Comparison of ENCODE assay signal across 8 cellular contexts in the genomic region with DNA sequence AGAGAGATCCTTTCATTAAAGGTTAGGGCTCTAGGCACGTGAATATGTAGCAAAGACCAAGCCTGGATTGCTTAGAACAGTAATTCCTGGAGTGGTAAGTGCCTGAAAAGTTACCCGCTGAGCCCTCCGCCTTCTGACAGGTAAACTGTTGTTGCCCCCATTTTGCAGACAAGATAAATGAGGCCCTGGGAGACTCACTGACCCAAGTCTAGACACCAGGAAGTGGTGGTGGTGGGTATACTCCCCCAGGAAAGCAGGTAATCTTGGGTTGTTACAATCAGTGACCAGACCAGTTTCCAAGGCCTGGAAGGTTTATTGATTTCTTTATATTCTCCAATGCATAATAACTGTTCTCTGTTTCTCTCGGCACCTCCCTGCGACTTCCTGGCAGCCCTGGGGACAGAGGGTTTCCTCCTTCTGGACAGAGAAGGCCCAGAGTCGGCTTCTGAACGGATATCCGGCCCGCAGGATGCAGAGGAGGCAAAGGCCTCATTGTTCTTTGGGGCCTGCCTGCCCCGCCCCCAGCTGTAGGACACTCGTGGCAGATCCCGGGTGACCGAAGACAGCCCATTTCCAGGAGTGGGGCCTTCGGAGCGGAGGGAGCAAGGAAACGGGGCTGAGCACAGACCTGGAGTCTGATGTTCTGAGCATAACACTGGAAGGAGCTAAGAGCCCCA. TPM values are rescaled to one million over a fixed set of nuclear protein-coding genes. Genes with fewer than 3 reads are reported as not detected.
DNase-seq lines count a peak whose midpoint lies in the region; ATAC-seq and TF ChIP-seq lines count a peak whose summit lies in the region.

No MANE protein-coding gene starts in this region.

- intact Hi-C loops in CD8-positive, alpha-beta T cell (cut with DNase I, micrococcal nuclease) = loop anchor here (1.0 to 10.0 kb wide), 13 partner anchors 27 to 666 kb away; a partner anchor contains a TSS

- peak overlapping the region; percentile 84 for H2AFZ ChIP-seq in MM.1S (ENCODE audit: low read length)

- no peaks in the 10 kb centered on the region for H3K9me3 ChIP-seq in CD8-positive, alpha-beta T cell (ENCODE audit: low read length)
- H3K9me3 ChIP-seq in MM.1S (replicated peaks; ENCODE audit: insufficient read depth, low read length) (no peaks in the 10 kb centered on the region), upper lobe of left lung (no peaks in the 10 kb centered on the region)

- H3K27ac ChIP-seq in CD8-positive, alpha-beta T cell (ENCODE audit: low read depth, low read length) = peak overlapping the region; percentile 57
- H3K27ac ChIP-seq in MM.1S (ENCODE audit: low read length) (peak overlapping the region; percentile 19; the same call in 1 of the 2 replicates), upper lobe of left lung (peak overlapping the region; percentile 95 to 99 (median 96))

- H3K27me3 ChIP-seq in CD8-positive, alpha-beta T cell (ENCODE audit: insufficient read depth, low read length) = no peaks in the 10 kb centered on the region
- no peaks in the 10 kb centered on the region for H3K27me3 ChIP-seq in MM.1S (replicated peaks; ENCODE audit: insufficient read depth, low read length)
- H3K27me3 ChIP-seq in upper lobe of left lung = no peaks in the 10 kb centered on the region

- peaks cover 32% of the 10 kb centered on the region for H3K4me1 Mint-ChIP-seq in CD8-positive, alpha-beta T cell (ENCODE audit: low read depth)
- peaks cover 37% of the 10 kb centered on the region for H3K4me1 Mint-ChIP-seq in activated T-cell treated with anti-CD3 and anti-CD28 coated beads, Interleukin-2, amount 50 U/mL, for 24 hours (ENCODE audit: low read depth)
- peaks cover 41% of the 10 kb centered on the region for H3K4me1 Mint-ChIP-seq in nephron

- peak in 6 of 7 experiments; percentile 24 to 60 (median 40) for DNase-seq in CD8-positive, alpha-beta T cell
- DNase-seq in MM.1S = peak; percentile 39
- peak; percentile 68 for DNase-seq in activated T-cell treated with anti-CD3 and anti-CD28 coated beads, Interleukin-2, amount 50 U/mL, for 24 hours
- no peak for DNase-seq in fibroblast of mammary gland (ENCODE audit: low read depth)
- peak in 1 of 2 donors; percentile 75 for DNase-seq in upper lobe of left lung

- H3K27me3 Mint-ChIP-seq in CD8-positive, alpha-beta T cell (ENCODE audit: low read depth) = no peaks in the 10 kb centered on the region
- no peaks in the 10 kb centered on the region for H3K27me3 Mint-ChIP-seq in activated T-cell treated with anti-CD3 and anti-CD28 coated beads, Interleukin-2, amount 50 U/mL, for 24 hours
- H3K27me3 Mint-ChIP-seq in nephron (ENCODE audit: low read depth) = peaks cover 18% of the 10 kb centered on the region

- CTCF ChIA-PET in CD8-positive, alpha-beta T cell (lab: Charles Lee) = interaction anchor here (0.6 to 4.8 kb wide), 38 partner anchors 8 to 388 kb away, joined by 3 to 86 read pairs (median 5); a partner anchor contains a TSS

- no peak for ATAC-seq in CD8-positive, alpha-beta T cell
- ATAC-seq in GM21447 (IDR thresholded peaks at IDR 0.05; ENCODE audit: unreplicated experiment) = peak; percentile 34
- peak; percentile 24 to 52 for ATAC-seq in upper lobe of left lung (ENCODE audit: low FRiP score in 2 of 2)
- no peak for ATAC-seq in HG02973 (IDR thresholded peaks at IDR 0.05; ENCODE audit: unreplicated experiment)

- H3K36me3 ChIP-seq in CD8-positive, alpha-beta T cell (ENCODE audit: insufficient read depth, low read length) = no peaks in the 10 kb centered on the region
- no peaks in the 10 kb centered on the region for H3K36me3 ChIP-seq in MM.1S (replicated peaks; ENCODE audit: insufficient read depth, low read length)
- H3K36me3 ChIP-seq in upper lobe of left lung = no peaks in the 10 kb centered on the region

- H3K4me3 ChIP-seq in CD8-positive, alpha-beta T cell (ENCODE audit: low read depth, low read length) = peak overlapping the region; percentile 50
- peak overlapping the region; percentile 65 for H3K4me3 ChIP-seq in MM.1S (ENCODE audit: low read length)
- peak overlapping the region; percentile 45 for H3K4me3 ChIP-seq in fibroblast of mammary gland (ENCODE audit: control insufficient read depth, low read depth, low read length)
- peak overlapping the region in 3 of 4 donors; percentile 83 to 98 (median 90) for H3K4me3 ChIP-seq in upper lobe of left lung

- POLR2A ChIA-PET in CD8-positive, alpha-beta T cell (lab: Charles Lee) = interaction anchor here (1.1 to 3.4 kb wide), 11 partner anchors 16 to 666 kb away, joined by 3 to 20 read pairs (median 5); a partner anchor contains a TSS

- TF ChIP-seq EP300 in upper lobe of left lung (IDR thresholded peaks at IDR 0.05) = peak in 3 of 4 donors; percentile 49 to 93 (median 79)

- H4K20me1 ChIP-seq in MM.1S (ENCODE audit: insufficient read depth, low read length) = no peaks in the 10 kb centered on the region

- TF ChIP-seq CTCF in CD8-positive, alpha-beta T cell (IDR thresholded peaks at IDR 0.05) = no peak
- TF ChIP-seq CTCF in MM.1S (IDR thresholded peaks at IDR 0.05; ENCODE audit: low read length) (no peak), fibroblast of mammary gland (conservative IDR thresholded peaks at IDR 0.05; ENCODE audit: control insufficient read depth, insufficient read depth, low read depth, low read length) (no peak), nephron (IDR thresholded peaks at IDR 0.05; ENCODE audit: unreplicated experiment in 3 of 3) (no peak), upper lobe of left lung (IDR thresholded peaks at IDR 0.05) (no peak)

- H3K4me3 Mint-ChIP-seq in CD8-positive, alpha-beta T cell = peak overlapping the region; percentile 88
- H3K4me3 Mint-ChIP-seq in activated T-cell treated with anti-CD3 and anti-CD28 coated beads, Interleukin-2, amount 50 U/mL, for 24 hours = peak overlapping the region; percentile 78
- H3K4me3 Mint-ChIP-seq in nephron = peak overlapping the region; percentile 91 to 95 (median 92)

- WGBS in upper lobe of left lung, 2 donors = 18 to 22% methylated on average over 16 of the region's 16 CpGs

- peak overlapping the region; percentile 95 for H3K27ac Mint-ChIP-seq in CD8-positive, alpha-beta T cell
- H3K27ac Mint-ChIP-seq in activated T-cell treated with anti-CD3 and anti-CD28 coated beads, Interleukin-2, amount 50 U/mL, for 24 hours = peak overlapping the region; percentile 94
- H3K27ac Mint-ChIP-seq in nephron = peak overlapping the region; percentile 93 to 94 (median 94)

- peak overlapping the region; percentile 35; the same call in 1 of the 2 replicates for H3K9ac ChIP-seq in MM.1S (ENCODE audit: low read length)

- peaks cover 26% of the 10 kb centered on the region for H3K4me1 ChIP-seq in CD8-positive, alpha-beta T cell (ENCODE audit: insufficient read depth, low read length)
- H3K4me1 ChIP-seq in MM.1S (ENCODE audit: low read length) (peaks cover 23% of the 10 kb centered on the region), upper lobe of left lung (peaks cover 17 to 36% (median 26%) of the 10 kb centered on the region in 4 donors)

- H3K9me3 Mint-ChIP-seq in CD8-positive, alpha-beta T cell = no peaks in the 10 kb centered on the region
- H3K9me3 Mint-ChIP-seq in activated T-cell treated with anti-CD3 and anti-CD28 coated beads, Interleukin-2, amount 50 U/mL, for 24 hours = no peaks in the 10 kb centered on the region
- no peaks in the 10 kb centered on the region for H3K9me3 Mint-ChIP-seq in nephron

- H3K36me3 Mint-ChIP-seq in CD8-positive, alpha-beta T cell = peaks cover 4% of the 10 kb centered on the region
- H3K36me3 Mint-ChIP-seq in activated T-cell treated with anti-CD3 and anti-CD28 coated beads, Interleukin-2, amount 50 U/mL, for 24 hours (ENCODE audit: low read depth) = peaks cover 4% of the 10 kb centered on the region
- no peaks in the 10 kb centered on the region for H3K36me3 Mint-ChIP-seq in nephron (ENCODE audit: low read depth)

- peak overlapping the region; percentile 72 for H3K4me2 ChIP-seq in MM.1S (ENCODE audit: low read depth, low read length)

- no peaks in the 10 kb centered on the region for H3K9me2 ChIP-seq in MM.1S (replicated peaks; ENCODE audit: insufficient read depth, low read length)

- 0 out of 2 replicates have a peak, but pooled peaks cover 6% of the 10 kb centered on the region for H3K79me2 ChIP-seq in MM.1S (ENCODE audit: low read length)

- no peak for TF ChIP-seq POLR2A in upper lobe of left lung (IDR thresholded peaks at IDR 0.05)

- H3F3A ChIP-seq in MM.1S (ENCODE audit: insufficient read depth, low read length) = peaks cover 12% of the 10 kb centered on the region; the same call in 1 of the 2 replicates

RNA-seq across cellular contexts. Expression of a gene that starts 1.3 kb away (rescaled TPM):
- total RNA-seq in CD8-positive, alpha-beta T cell = 10 to 100 TPM; 15.6 to 16.2 TPM
- 10 to 100 TPM; 38.6 to 80.9 (median 61.1) TPM for total RNA-seq in upper lobe of left lung

RNA-seq across cellular contexts. Expression of a gene that starts 27.5 kb away (rescaled TPM):
- 10 to 100 TPM in 1 of 2 experiments, 1 to 10 TPM in 1; 7.6 to 11.7 TPM for total RNA-seq in CD8-positive, alpha-beta T cell
- 100 to 1,000 TPM in 1 of 6 donors, 10 to 100 TPM in 5; 29.9 to 104 (median 85.1) TPM for total RNA-seq in upper lobe of left lung

RNA-seq across cellular contexts. Expression of a gene that starts 40.5 kb away (rescaled TPM):
- total RNA-seq in CD8-positive, alpha-beta T cell = 10 to 100 TPM; 10.5 to 10.8 TPM
- total RNA-seq in upper lobe of left lung = 10 to 100 TPM in 5 of 6 donors, 1 to 10 TPM in 1; 4.4 to 47.1 (median 19.0) TPM

Comparison
In these comparisons a context has a peak if more than half of its experiments do, and no peak if none do; other contexts are left out.
1. ATAC-seq: peak in GM21447 (single experiment) and upper lobe of left lung (2 of 2); none in CD8-positive, alpha-beta T cell (single experiment) and HG02973 (single experiment).
2. H3K27ac ChIP-seq: peak in every context shown above with its lines; median percentile 96 in upper lobe of left lung; 57 in CD8-positive, alpha-beta T cell; 19 in MM.1S.
3. Peak in every context shown above with its lines, with median percentiles within 50 percentile points of each other: H3K4me3 ChIP-seq, H3K27ac Mint-ChIP-seq and H3K4me3 Mint-ChIP-seq.